ENCODE assay signal across 8 cellular contexts in genomic region chr5:120655828-120656435, GRCh38.
A peak's percentile ranks its signal among the peaks of the same experiment; 100 is the strongest.
DNase-seq lines count a peak whose midpoint lies in the region; ATAC-seq and TF ChIP-seq lines count a peak whose summit lies in the region.

No MANE protein-coding gene starts in this region.

- no peaks in the 10 kb centered on the region for H3K9me3 ChIP-seq in Loucy (ENCODE audit: insufficient read depth, low read depth, low read length)

- no peak overlapping the region for H3K4me3 Mint-ChIP-seq in activated CD4-positive, alpha-beta T cell treated with anti-CD3 and anti-CD28 coated beads, Interleukin-2, amount 10 ng/mL, durations not matched to agents 24 days and 14 days
- no peak overlapping the region for H3K4me3 Mint-ChIP-seq in nephron

- peak; percentile 76 for ATAC-seq in GM21786 (IDR thresholded peaks at IDR 0.05; ENCODE audit: unreplicated experiment)

- H2AFZ ChIP-seq in Loucy (ENCODE audit: low read length): no peak overlapping the region

- peak; percentile 11 to 17 for DNase-seq in activated CD4-positive, alpha-beta T cell treated with anti-CD3 and anti-CD28 coated beads, Interleukin-2, amount 50 U/mL, for 48 hours
- no peak for DNase-seq in activated CD4-positive, alpha-beta T cell treated with anti-CD3 and anti-CD28 coated beads, Interleukin-2, amount 10 ng/mL, durations not matched to agents 24 days and 14 days
- DNase-seq in cerebellar cortex (ENCODE audit: low spot score): peak; percentile 24
- DNase-seq in AG08395 (ENCODE audit: low spot score): no peak
- no peak for DNase-seq in activated CD8-positive, alpha-beta memory T cell treated with anti-CD3 and anti-CD28 coated beads for 24 hours

- intact Hi-C loops in activated CD4-positive, alpha-beta T cell treated with anti-CD3 and anti-CD28 coated beads, Interleukin-2, amount 10 ng/mL, durations not matched to agents 24 days and 14 days (cut with micrococcal nuclease): no loop called here

- H3K4me3 ChIP-seq in Loucy (ENCODE audit: low read length, poor library complexity, severe bottlenecking): no peak overlapping the region

- H3K27ac Mint-ChIP-seq in activated CD4-positive, alpha-beta T cell treated with anti-CD3 and anti-CD28 coated beads, Interleukin-2, amount 10 ng/mL, durations not matched to agents 24 days and 14 days: no peak overlapping the region
- H3K27ac Mint-ChIP-seq in nephron: no peak overlapping the region

- H3K9me3 Mint-ChIP-seq in activated CD4-positive, alpha-beta T cell treated with anti-CD3 and anti-CD28 coated beads, Interleukin-2, amount 10 ng/mL, durations not matched to agents 24 days and 14 days: no peaks in the 10 kb centered on the region
- no peaks in the 10 kb centered on the region for H3K9me3 Mint-ChIP-seq in nephron

- H3F3A ChIP-seq in Loucy (ENCODE audit: low read depth): no peaks in the 10 kb centered on the region

- no peaks in the 10 kb centered on the region for H3K27me3 ChIP-seq in Loucy (ENCODE audit: insufficient read depth, low read length, poor library complexity, severe bottlenecking)

- H3K4me1 ChIP-seq in Loucy (ENCODE audit: insufficient read depth, low read length, poor library complexity, severe bottlenecking): no peaks in the 10 kb centered on the region

- no peaks in the 10 kb centered on the region for H3K27me3 Mint-ChIP-seq in activated CD4-positive, alpha-beta T cell treated with anti-CD3 and anti-CD28 coated beads, Interleukin-2, amount 10 ng/mL, durations not matched to agents 24 days and 14 days
- no peaks in the 10 kb centered on the region for H3K27me3 Mint-ChIP-seq in nephron (ENCODE audit: low read depth)

- no peaks in the 10 kb centered on the region for H3K79me2 ChIP-seq in Loucy (ENCODE audit: insufficient read depth, low read length)

- H3K36me3 ChIP-seq in Loucy (ENCODE audit: insufficient read depth, low read length): no peaks in the 10 kb centered on the region

- H3K9ac ChIP-seq in Loucy (ENCODE audit: low read depth, low read length, poor library complexity, severe bottlenecking): no peak overlapping the region

- H3K36me3 Mint-ChIP-seq in activated CD4-positive, alpha-beta T cell treated with anti-CD3 and anti-CD28 coated beads, Interleukin-2, amount 10 ng/mL, durations not matched to agents 24 days and 14 days (ENCODE audit: low read depth): no peaks in the 10 kb centered on the region
- H3K36me3 Mint-ChIP-seq in nephron (ENCODE audit: low read depth): no peaks in the 10 kb centered on the region

- TF ChIP-seq CTCF in Loucy (conservative IDR thresholded peaks at IDR 0.05; ENCODE audit: low read length): peak; percentile 64
- TF ChIP-seq CTCF in nephron (IDR thresholded peaks at IDR 0.05; ENCODE audit: unreplicated experiment in 3 of 3): peak; percentile 64 to 72 (median 64)

- no peaks in the 10 kb centered on the region for H4K20me1 ChIP-seq in Loucy (ENCODE audit: insufficient read depth, low read length, poor library complexity, severe bottlenecking)

- H3K4me2 ChIP-seq in Loucy (ENCODE audit: low read depth, low read length, poor library complexity, severe bottlenecking): no peak overlapping the region

- no peaks in the 10 kb centered on the region for H3K9me2 ChIP-seq in Loucy (replicated peaks; ENCODE audit: low read depth, low read length)

- H3K4me1 Mint-ChIP-seq in activated CD4-positive, alpha-beta T cell treated with anti-CD3 and anti-CD28 coated beads, Interleukin-2, amount 10 ng/mL, durations not matched to agents 24 days and 14 days: no peaks in the 10 kb centered on the region
- no peaks in the 10 kb centered on the region for H3K4me1 Mint-ChIP-seq in nephron

Comparison
In these comparisons a context has a peak if more than half of its experiments do, and no peak if none do; other contexts are left out.
1. DNase-seq: peak in activated CD4-positive, alpha-beta T cell treated with anti-CD3 and anti-CD28 coated beads, Interleukin-2, amount 50 U/mL, for 48 hours (2 of 2) and cerebellar cortex (single experiment); none in activated CD4-positive, alpha-beta T cell treated with anti-CD3 and anti-CD28 coated beads, Interleukin-2, amount 10 ng/mL, durations not matched to agents 24 days and 14 days (single experiment), AG08395 (single experiment) and activated CD8-positive, alpha-beta memory T cell treated with anti-CD3 and anti-CD28 coated beads for 24 hours (single experiment).